2 cellular contexts compared by ENCODE assay signal in genomic region chr17:39110435-39111136, GRCh38.
TF ChIP-seq lines count a peak whose summit lies in the region.

No MANE protein-coding gene starts in this region.

TF ChIP-seq in liver, 16 proteins besides CTCF, POLR2A, EP300 and RAD21:
- TF ChIP-seq TAF1 (conservative IDR thresholded peaks at IDR 0.05) (no peak), SP1 (IDR thresholded peaks at IDR 0.05) (peak; percentile 40), HNF4A (conservative IDR thresholded peaks at IDR 0.05) (peak; percentile 44 to 84), FOXA2 (IDR thresholded peaks at IDR 0.05) (peak; percentile 43), RXRA (IDR thresholded peaks at IDR 0.05) (peak; percentile 81 to 91)

TF ChIP-seq in HepG2, 621 proteins besides CTCF, POLR2A, EP300 and RAD21:
- TF ChIP-seq GATAD1 (CRISPR knock-in tag; IDR thresholded peaks at IDR 0.05) (no peak), ZNF101 (CRISPR knock-in tag; IDR thresholded peaks at IDR 0.05; ENCODE audit: borderline replicate concordance, low read depth) (no peak), ZZZ3 (CRISPR knock-in tag; IDR thresholded peaks at IDR 0.05; ENCODE audit: borderline replicate concordance) (no peak), ZNF318 (CRISPR knock-in tag; IDR thresholded peaks at IDR 0.05) (no peak), DMAP1 (CRISPR knock-in tag; IDR thresholded peaks at IDR 0.05) (no peak), CBX5 (CRISPR knock-in tag; IDR thresholded peaks at IDR 0.05; ENCODE audit: borderline replicate concordance) (no peak), ELF4 (CRISPR knock-in tag; IDR thresholded peaks at IDR 0.05; ENCODE audit: borderline replicate concordance) (no peak), ZNF335 (CRISPR knock-in tag; IDR thresholded peaks at IDR 0.05) (no peak), SIX1 (CRISPR knock-in tag; IDR thresholded peaks at IDR 0.05; ENCODE audit: borderline replicate concordance) (no peak), AKNA (CRISPR knock-in tag; IDR thresholded peaks at IDR 0.05; ENCODE audit: borderline replicate concordance) (no peak), ZBTB4 (CRISPR knock-in tag; IDR thresholded peaks at IDR 0.05; ENCODE audit: borderline replicate concordance) (no peak), ZNF615 (CRISPR knock-in tag; IDR thresholded peaks at IDR 0.05; ENCODE audit: borderline replicate concordance) (no peak), ZSCAN29 (CRISPR knock-in tag; conservative IDR thresholded peaks at IDR 0.05) (no peak), SMAD3 (CRISPR knock-in tag; IDR thresholded peaks at IDR 0.05) (no peak), MAF1 (CRISPR knock-in tag; IDR thresholded peaks at IDR 0.05; ENCODE audit: borderline replicate concordance) (no peak), SIN3B (IDR thresholded peaks at IDR 0.05; ENCODE audit: low read length) (no peak), NCOA1 (CRISPR knock-in tag; IDR thresholded peaks at IDR 0.05) (no peak)
